Comparison of ENCODE assay signal across 19 cellular contexts in genomic region chr3:196049567-196050122, GRCh38. TPM values are rescaled to one million over a fixed set of nuclear protein-coding genes. Genes with fewer than 3 reads are reported as not detected.
DNase-seq lines count a peak whose midpoint lies in the region; ATAC-seq, FAIRE-seq and TF ChIP-seq lines count a peak whose summit lies in the region.
"Had no signal": no experiment of that assay in that cellular context is flagged by ENCODE, and none has a peak within 500 bp of the region (broad histone marks: within the 10 kb centered on the region; RNA-seq: fewer than 3 reads in every experiment).

No MANE protein-coding gene starts in this region.

- no peaks in the 10 kb centered on the region for H3K4me1 ChIP-seq in breast epithelium

- TF ChIP-seq CTCF in MCF 10A (IDR thresholded peaks at IDR 0.05; ENCODE audit: unreplicated experiment) (no peak), breast epithelium (IDR thresholded peaks at IDR 0.05) (no peak), nephron progenitor cell (IDR thresholded peaks at IDR 0.05) (no peak), WERI-Rb-1 (IDR thresholded peaks at IDR 0.05; ENCODE audit: low read depth, low read length) (no peak)

- H3K36me3 ChIP-seq in breast epithelium, result peaks cover 3% of the 10 kb centered on the region
- peaks cover 18% of the 10 kb centered on the region for H3K36me3 ChIP-seq in WERI-Rb-1

- H3K27me3 ChIP-seq in breast epithelium (no peaks in the 10 kb centered on the region), WERI-Rb-1 (ENCODE audit: insufficient read depth, low read depth, severe bottlenecking) (no peaks in the 10 kb centered on the region)

- FAIRE-seq in HTR-8/SVneo (lab: Jason Lieb, UNC), result peak; percentile 31

- H3K4me3 Mint-ChIP-seq in MCF 10A (ENCODE audit: unreplicated experiment) (no peak overlapping the region), nephron progenitor cell (no peak overlapping the region)
- no peak overlapping the region for H3K4me3 Mint-ChIP-seq in activated naive CD8-positive, alpha-beta T cell treated with anti-CD3 and anti-CD28 coated beads, Interleukin-2, amount 10 ng/mL, durations not matched to agents 7 days and 5 days
- H3K4me3 Mint-ChIP-seq: B cell; CD4-positive, CD25-positive, alpha-beta regulatory T cell had no signal

- TF ChIP-seq POLR2A in breast epithelium (IDR thresholded peaks at IDR 0.05), result no peak

- DNase-seq in MCF 10A (ENCODE audit: unreplicated experiment), result no peak
- DNase-seq in breast epithelium (ENCODE audit: low spot score in 2 of 2), result no peak
- DNase-seq in HTR-8/SVneo (ENCODE audit: insufficient read length, low spot score), result no peak
- DNase-seq in activated naive CD8-positive, alpha-beta T cell treated with anti-CD3 and anti-CD28 coated beads, Interleukin-2, amount 10 ng/mL, durations not matched to agents 7 days and 5 days, result no peak
- DNase-seq in nephron progenitor cell, result no peak
- DNase-seq in WERI-Rb-1, result no peak
- DNase-seq in activated CD8-positive, alpha-beta memory T cell treated with anti-CD3 and anti-CD28 coated beads, Interleukin-2, amount 50 U/mL, for 48 hours, result no peak
- DNase-seq: CD4-positive, CD25-positive, alpha-beta regulatory T cell; DMS53; Karpas-422; MM.1S; NCI-H1092 treated with DMSO at 0.1 percent for 48 hours; NCI-H187; NCI-H226; NCI-H526 treated with DMSO at 0.1 percent for 48 hours; RPMI8226; SIG-M5 had no signal

- H3K27ac ChIP-seq in breast epithelium, result no peak overlapping the region
- no peak overlapping the region for H3K27ac ChIP-seq in WERI-Rb-1

- H3K4me3 ChIP-seq in breast epithelium (no peak overlapping the region), WERI-Rb-1 (ENCODE audit: low read depth, low read length) (no peak overlapping the region)

- TSS peak; percentile 8 for BruUV-seq in MCF 10A (replicated peaks; lab: Mats Ljungman, UMichigan)

- ATAC-seq in activated naive CD8-positive, alpha-beta T cell treated with anti-CD3 and anti-CD28 coated beads, Interleukin-2, amount 10 ng/mL, durations not matched to agents 7 days and 5 days (ENCODE audit: low read depth), result no peak
- ATAC-seq in HG03175 (IDR thresholded peaks at IDR 0.05; ENCODE audit: unreplicated experiment), result no peak

- intact Hi-C loops in MCF 10A (cut with micrococcal nuclease) (no loop called here), breast epithelium (cut with DNase I; ENCODE audit: low total_unique reads) (no loop called here)

- H3K9me3 ChIP-seq in breast epithelium, result no peaks in the 10 kb centered on the region
- H3K9me3 ChIP-seq in WERI-Rb-1 (ENCODE audit: severe bottlenecking), result no peaks in the 10 kb centered on the region

- no peaks in the 10 kb centered on the region for H3K27me3 Mint-ChIP-seq in MCF 10A (ENCODE audit: insufficient read depth, unreplicated experiment)
- no peaks in the 10 kb centered on the region for H3K27me3 Mint-ChIP-seq in activated naive CD8-positive, alpha-beta T cell treated with anti-CD3 and anti-CD28 coated beads, Interleukin-2, amount 10 ng/mL, durations not matched to agents 7 days and 5 days
- H3K27me3 Mint-ChIP-seq in nephron progenitor cell (ENCODE audit: low read depth, poor library complexity), result peaks cover 3% of the 10 kb centered on the region
- H3K27me3 Mint-ChIP-seq: B cell; CD4-positive, CD25-positive, alpha-beta regulatory T cell had no signal

- H3K9me3 Mint-ChIP-seq in MCF 10A (ENCODE audit: unreplicated experiment), result no peaks in the 10 kb centered on the region
- H3K9me3 Mint-ChIP-seq in activated naive CD8-positive, alpha-beta T cell treated with anti-CD3 and anti-CD28 coated beads, Interleukin-2, amount 10 ng/mL, durations not matched to agents 7 days and 5 days, result no peaks in the 10 kb centered on the region
- H3K9me3 Mint-ChIP-seq in nephron progenitor cell, result no peaks in the 10 kb centered on the region
- H3K9me3 Mint-ChIP-seq: CD4-positive, CD25-positive, alpha-beta regulatory T cell had no signal

- H3K27ac Mint-ChIP-seq in MCF 10A (ENCODE audit: low read depth, unreplicated experiment) (no peak overlapping the region), nephron progenitor cell (peak overlapping the region; percentile 43)
- H3K27ac Mint-ChIP-seq in activated naive CD8-positive, alpha-beta T cell treated with anti-CD3 and anti-CD28 coated beads, Interleukin-2, amount 10 ng/mL, durations not matched to agents 7 days and 5 days, result peak overlapping the region; percentile 10
- H3K27ac Mint-ChIP-seq: B cell had no signal

- CTCF ChIA-PET in MCF 10A (lab: Yijun Ruan, JAX), result interaction anchor here (0.6 to 1.5 kb wide), 2 partner anchors 14 to 30 kb away, joined by 3 read pairs; no protein-coding TSS in a partner anchor

- H3K36me3 Mint-ChIP-seq in MCF 10A (ENCODE audit: insufficient read depth, unreplicated experiment) (peaks cover 83% of the 10 kb centered on the region), nephron progenitor cell (ENCODE audit: low read depth) (peaks cover 45% of the 10 kb centered on the region)
- peaks cover 34% of the 10 kb centered on the region for H3K36me3 Mint-ChIP-seq in activated naive CD8-positive, alpha-beta T cell treated with anti-CD3 and anti-CD28 coated beads, Interleukin-2, amount 10 ng/mL, durations not matched to agents 7 days and 5 days

- POLR2A ChIA-PET in MCF 10A (lab: Yijun Ruan, JAX), result interaction anchor here (1.5 kb wide), 1 partner anchor 29 kb away, joined by 5 read pairs; no protein-coding TSS in a partner anchor
- POLR2A ChIA-PET in activated naive CD8-positive, alpha-beta T cell treated with anti-CD3 and anti-CD28 coated beads, Interleukin-2, amount 10 ng/mL, durations not matched to agents 7 days and 5 days (lab: Charles Lee), result no interaction called here

- no peaks in the 10 kb centered on the region for H3K4me1 Mint-ChIP-seq in MCF 10A (ENCODE audit: insufficient read depth, unreplicated experiment)
- H3K4me1 Mint-ChIP-seq in activated naive CD8-positive, alpha-beta T cell treated with anti-CD3 and anti-CD28 coated beads, Interleukin-2, amount 10 ng/mL, durations not matched to agents 7 days and 5 days, result no peaks in the 10 kb centered on the region
- H3K4me1 Mint-ChIP-seq in nephron progenitor cell, result peaks cover 14% of the 10 kb centered on the region
- H3K4me1 Mint-ChIP-seq: B cell had no signal

RNA-seq across cellular contexts. Expression of gene TFRC, which starts 32.2 kb away (rescaled TPM):
- total RNA-seq in MCF 10A (2022) (72.9 and 108 TPM in 2 replicates), breast epithelium (100 to 1,000 TPM in 1 of 3 donors, 10 to 100 TPM in 2; 57.6 to 116 (median 80.3) TPM)
- 100 to 1,000 TPM; 168 to 171 TPM for total RNA-seq in activated naive CD8-positive, alpha-beta T cell treated with anti-CD3 and anti-CD28 coated beads, Interleukin-2, amount 10 ng/mL, durations not matched to agents 7 days and 5 days
